In genomic region chr18:75207298-75208054, GRCh38 we compare ENCODE assay signal across 8 cellular contexts. TPM values are rescaled to one million over a fixed set of nuclear protein-coding genes. Genes with fewer than 3 reads are reported as not detected.
DNase-seq lines count a peak whose midpoint lies in the region; FAIRE-seq and TF ChIP-seq lines count a peak whose summit lies in the region.

No MANE protein-coding gene starts in this region.

- peaks cover 23% of the 10 kb centered on the region for H3K36me3 Mint-ChIP-seq in activated CD4-positive, alpha-beta T cell treated with anti-CD3 and anti-CD28 coated beads, Interleukin-2, amount 10 ng/mL, durations not matched to agents 7 days and 5 days (ENCODE audit: low read depth)
- H3K36me3 Mint-ChIP-seq in astrocyte (ENCODE audit: low read depth, unreplicated experiment) = no peaks in the 10 kb centered on the region

- H3K79me2 ChIP-seq in Loucy (ENCODE audit: insufficient read depth, low read length) (peaks cover 77% of the 10 kb centered on the region), astrocyte (ENCODE audit: insufficient read depth, low read length) (peaks cover 62% of the 10 kb centered on the region)

- H3K27me3 ChIP-seq in Loucy (ENCODE audit: insufficient read depth, low read length, poor library complexity, severe bottlenecking) (no peaks in the 10 kb centered on the region), astrocyte (ENCODE audit: insufficient read depth, low read length) (no peaks in the 10 kb centered on the region), thyroid gland (no peaks in the 10 kb centered on the region)

- CTCF ChIA-PET in activated CD4-positive, alpha-beta T cell treated with anti-CD3 and anti-CD28 coated beads, Interleukin-2, amount 10 ng/mL, durations not matched to agents 7 days and 5 days (lab: Charles Lee) = interaction anchor here (0.7 kb wide), 1 partner anchor 39 kb away, joined by 4 read pairs; no protein-coding TSS in a partner anchor

- H2AFZ ChIP-seq in Loucy (ENCODE audit: low read length) (no peak overlapping the region), astrocyte (ENCODE audit: low read depth, low read length) (peak overlapping the region; percentile 76)

- H3K9me3 Mint-ChIP-seq in activated CD4-positive, alpha-beta T cell treated with anti-CD3 and anti-CD28 coated beads, Interleukin-2, amount 10 ng/mL, durations not matched to agents 7 days and 5 days = no peaks in the 10 kb centered on the region
- H3K9me3 Mint-ChIP-seq in astrocyte (ENCODE audit: unreplicated experiment) = no peaks in the 10 kb centered on the region

- intact Hi-C loops in thyroid gland (cut with DNase I) = loop anchor here (10.0 kb wide), 1 partner anchor 133 kb away; no protein-coding TSS in a partner anchor

- no peaks in the 10 kb centered on the region for H3K9me2 ChIP-seq in Loucy (replicated peaks; ENCODE audit: low read depth, low read length)

- H3K27ac ChIP-seq in astrocyte (ENCODE audit: low read depth, low read length) = peak overlapping the region; percentile 70
- peak overlapping the region in 2 of 3 donors; percentile 98 to 99 for H3K27ac ChIP-seq in thyroid gland

- H3K4me3 ChIP-seq in Loucy (ENCODE audit: low read length, poor library complexity, severe bottlenecking) = peak overlapping the region; percentile 91
- peak overlapping the region; percentile 79 for H3K4me3 ChIP-seq in astrocyte (ENCODE audit: insufficient read depth, low read depth, low read length)
- H3K4me3 ChIP-seq in thyroid gland (replicated peaks in 1 of 3) = peak overlapping the region in 2 of 3 donors; percentile 54 to 95

- H3K4me3 Mint-ChIP-seq in activated CD4-positive, alpha-beta T cell treated with anti-CD3 and anti-CD28 coated beads, Interleukin-2, amount 10 ng/mL, durations not matched to agents 7 days and 5 days = peak overlapping the region; percentile 94
- peak overlapping the region; percentile 90 for H3K4me3 Mint-ChIP-seq in astrocyte (ENCODE audit: unreplicated experiment)

- H3K9me3 ChIP-seq in Loucy (ENCODE audit: insufficient read depth, low read depth, low read length) = no peaks in the 10 kb centered on the region
- H3K9me3 ChIP-seq in astrocyte (ENCODE audit: insufficient read depth, low read depth, low read length) = no peaks in the 10 kb centered on the region
- H3K9me3 ChIP-seq in thyroid gland = no peaks in the 10 kb centered on the region

- WGBS in thyroid gland, 2 donors = 6 to 10% methylated on average over 18 of the region's 18 CpGs

- POLR2A ChIA-PET in activated CD4-positive, alpha-beta T cell treated with anti-CD3 and anti-CD28 coated beads, Interleukin-2, amount 10 ng/mL, durations not matched to agents 7 days and 5 days (lab: Charles Lee) = no interaction called here

- TF ChIP-seq POLR2A in thyroid gland (IDR thresholded peaks at IDR 0.05) (no peak), erythroblast (IDR thresholded peaks at IDR 0.05; ENCODE audit: low read length) (no peak)

- peaks cover 26% of the 10 kb centered on the region for H3K27me3 Mint-ChIP-seq in activated CD4-positive, alpha-beta T cell treated with anti-CD3 and anti-CD28 coated beads, Interleukin-2, amount 10 ng/mL, durations not matched to agents 7 days and 5 days
- H3K27me3 Mint-ChIP-seq in astrocyte (ENCODE audit: low read depth, unreplicated experiment) = peaks cover 37% of the 10 kb centered on the region

- H3K9ac ChIP-seq in Loucy (ENCODE audit: low read depth, low read length, poor library complexity, severe bottlenecking) (peak overlapping the region; percentile 80), astrocyte (ENCODE audit: low read length) (peak overlapping the region; percentile 76)

- H3F3A ChIP-seq in Loucy (ENCODE audit: low read depth) = peaks cover 4% of the 10 kb centered on the region; the same call in 1 of the 2 replicates

- peak overlapping the region; percentile 93 for H3K4me2 ChIP-seq in Loucy (ENCODE audit: low read depth, low read length, poor library complexity, severe bottlenecking)
- H3K4me2 ChIP-seq in astrocyte (ENCODE audit: low read length) = peak overlapping the region; percentile 88

- no peak for TF ChIP-seq CTCF in Loucy (conservative IDR thresholded peaks at IDR 0.05; ENCODE audit: low read length)
- TF ChIP-seq CTCF in astrocyte (IDR thresholded peaks at IDR 0.05; ENCODE audit: insufficient read depth, low read depth, low read length) = no peak
- TF ChIP-seq CTCF in thyroid gland (IDR thresholded peaks at IDR 0.05) = no peak

- no peak for DNase-seq in activated CD4-positive, alpha-beta T cell treated with anti-CD3 and anti-CD28 coated beads, Interleukin-2, amount 10 ng/mL, durations not matched to agents 7 days and 5 days
- DNase-seq in activated CD4-positive, alpha-beta T cell treated with anti-CD3 and anti-CD28 coated beads for 1 hour = no peak
- DNase-seq in astrocyte (ENCODE audit: low read depth) (peak; percentile 59), left kidney (ENCODE audit: low read depth, low spot score) (peak; percentile 74), thyroid gland (peak; percentile 52 to 60), erythroblast (lab: John Stamatoyannopoulos, UW) (no peak), SK-N-DZ (ENCODE audit: low spot score) (no peak)

- FAIRE-seq in astrocyte (lab: Jason Lieb, UNC) = no peak

- peaks cover 66% of the 10 kb centered on the region for H4K20me1 ChIP-seq in Loucy (ENCODE audit: insufficient read depth, low read length, poor library complexity, severe bottlenecking)
- peaks cover 47% of the 10 kb centered on the region for H4K20me1 ChIP-seq in astrocyte (ENCODE audit: insufficient read depth, low read length)

- peak overlapping the region; percentile 89 for H3K27ac Mint-ChIP-seq in activated CD4-positive, alpha-beta T cell treated with anti-CD3 and anti-CD28 coated beads, Interleukin-2, amount 10 ng/mL, durations not matched to agents 7 days and 5 days
- peak overlapping the region; percentile 58 for H3K27ac Mint-ChIP-seq in astrocyte (ENCODE audit: unreplicated experiment)

- H3K4me1 ChIP-seq in Loucy (ENCODE audit: insufficient read depth, low read length, poor library complexity, severe bottlenecking) = peaks cover 48% of the 10 kb centered on the region
- H3K4me1 ChIP-seq in astrocyte (ENCODE audit: insufficient read depth, low read length) = peaks cover 36% of the 10 kb centered on the region
- H3K4me1 ChIP-seq in thyroid gland = peaks cover 30 to 42% of the 10 kb centered on the region in 2 donors

- peaks cover 46% of the 10 kb centered on the region for H3K4me1 Mint-ChIP-seq in activated CD4-positive, alpha-beta T cell treated with anti-CD3 and anti-CD28 coated beads, Interleukin-2, amount 10 ng/mL, durations not matched to agents 7 days and 5 days
- peaks cover 26% of the 10 kb centered on the region for H3K4me1 Mint-ChIP-seq in astrocyte (ENCODE audit: low read depth, unreplicated experiment)

- H3K36me3 ChIP-seq in Loucy (ENCODE audit: insufficient read depth, low read length) (no peaks in the 10 kb centered on the region), astrocyte (ENCODE audit: insufficient read depth, low read length) (no peaks in the 10 kb centered on the region), thyroid gland (no peaks in the 10 kb centered on the region)

RNA-seq across cellular contexts. Expression of gene PTGR3, which starts 1.5 kb away (rescaled TPM):
- 10 to 100 TPM; 35.8 to 38.6 TPM for total RNA-seq in activated CD4-positive, alpha-beta T cell treated with anti-CD3 and anti-CD28 coated beads, Interleukin-2, amount 10 ng/mL, durations not matched to agents 7 days and 5 days
- total RNA-seq in astrocyte = 8.4 and 12.7 TPM in 2 replicates
- 10 to 100 TPM; 19.3 to 62.7 (median 36.9) TPM for total RNA-seq in thyroid gland
- 10.7 and 11.7 TPM in 2 replicates for polyA plus RNA-seq in SK-N-DZ (2014; cell fraction: cytosol; rRNA removed)
- 20.6 and 21.6 TPM in 2 replicates for polyA plus RNA-seq in SK-N-DZ (2014; cell fraction: nucleus; rRNA removed)

RNA-seq across cellular contexts. Expression of gene TSHZ1, which starts 3.1 kb away (rescaled TPM):
- total RNA-seq in activated CD4-positive, alpha-beta T cell treated with anti-CD3 and anti-CD28 coated beads, Interleukin-2, amount 10 ng/mL, durations not matched to agents 7 days and 5 days = 10 to 100 TPM; 22.0 to 23.6 TPM
- total RNA-seq in astrocyte (2.7 and 2.9 TPM in 2 replicates), thyroid gland (10 to 100 TPM; 17.9 to 22.2 (median 19.0) TPM)
- polyA plus RNA-seq in SK-N-DZ (2014; cell fraction: cytosol; rRNA removed) = 6.2 and 6.4 TPM in 2 replicates
- polyA plus RNA-seq in SK-N-DZ (2014; cell fraction: nucleus; rRNA removed) = 4.3 and 4.4 TPM in 2 replicates

Comparison
In these comparisons a context has a peak if more than half of its experiments do, and no peak if none do; other contexts are left out.
1. DNase-seq: peak in astrocyte (single experiment), left kidney (single experiment) and thyroid gland (2 of 2); none in activated CD4-positive, alpha-beta T cell treated with anti-CD3 and anti-CD28 coated beads, Interleukin-2, amount 10 ng/mL, durations not matched to agents 7 days and 5 days (single experiment), activated CD4-positive, alpha-beta T cell treated with anti-CD3 and anti-CD28 coated beads for 1 hour (single experiment), erythroblast (0 of 2) and SK-N-DZ (single experiment).
2. Peak in every context shown above with its lines, with median percentiles within 50 percentile points of each other: H3K4me3 ChIP-seq.